1 cellular context compared by ENCODE assay signal in the genomic region with DNA sequence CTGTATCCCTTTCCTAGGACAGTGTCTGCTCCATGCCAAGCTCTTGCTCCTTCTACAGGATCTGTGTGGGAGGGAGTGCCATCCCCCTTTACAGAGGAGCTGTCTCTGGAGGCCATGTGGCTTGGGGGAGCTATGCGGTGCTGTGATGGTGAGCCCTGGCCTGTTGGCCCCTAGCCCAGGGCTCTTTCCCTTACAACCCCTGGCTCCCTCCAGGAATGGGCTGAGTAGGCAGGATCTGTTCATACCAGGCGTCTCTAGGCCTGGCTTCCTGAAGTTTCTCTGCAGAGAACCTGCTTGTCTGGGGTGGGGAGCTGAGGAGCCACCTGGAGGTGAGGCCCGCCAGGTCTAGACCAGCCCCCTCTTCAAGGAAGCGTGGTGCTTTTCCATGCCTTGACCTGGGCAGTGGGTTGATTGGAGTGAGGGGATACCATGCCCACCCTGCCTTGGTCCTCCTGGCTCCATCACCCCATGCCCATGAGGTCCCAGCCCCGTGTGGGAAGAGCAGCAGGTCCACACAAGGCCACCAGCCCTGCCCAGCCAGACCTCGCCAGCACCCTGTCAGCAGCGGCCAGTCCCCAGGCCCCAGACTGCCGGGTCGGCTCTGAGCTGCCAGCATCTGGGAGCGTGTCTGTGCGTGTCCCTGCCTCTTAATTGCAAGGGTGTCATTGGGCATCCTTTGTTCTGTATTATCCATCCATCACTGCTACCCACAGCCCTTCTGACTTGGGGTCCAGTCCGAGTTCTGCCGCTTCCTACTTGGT.
TF ChIP-seq lines count a peak whose summit lies in the region.

No MANE protein-coding gene starts in this region.

TF ChIP-seq in GM23338, 12 proteins besides CTCF, POLR2A, EP300 and RAD21 (continued from another document):
- TF ChIP-seq ZNF331 (CRISPR knock-in tag; IDR thresholded peaks at IDR 0.05; ENCODE audit: low read depth): no peak
- no peak for TF ChIP-seq CREB1 (CRISPR knock-in tag; IDR thresholded peaks at IDR 0.05; ENCODE audit: low read depth)
- no peak for TF ChIP-seq JUNB (IDR thresholded peaks at IDR 0.05; ENCODE audit: unreplicated experiment)
